17 cellular contexts compared by ENCODE assay signal in genomic region chr10:94125856-94126255, GRCh38.
A peak's percentile ranks its signal among the peaks of the same experiment; 100 is the strongest.
DNase-seq lines count a peak whose midpoint lies in the region; ATAC-seq, FAIRE-seq and TF ChIP-seq lines count a peak whose summit lies in the region.
"Had no signal": no experiment of that assay in that cellular context is flagged by ENCODE, and none has a peak within 500 bp of the region (broad histone marks: within the 10 kb centered on the region; RNA-seq: fewer than 3 reads in every experiment).

No MANE protein-coding gene starts in this region.

- H3K4me2 ChIP-seq in skeletal muscle satellite cell (ENCODE audit: low read length): peak overlapping the region; percentile 10

- H3K36me3 ChIP-seq in adipocyte (ENCODE audit: control insufficient read depth, insufficient read depth, low read length, severe bottlenecking) (no peaks in the 10 kb centered on the region), skeletal muscle satellite cell (ENCODE audit: insufficient read depth, low read length) (no peaks in the 10 kb centered on the region)
- H3K36me3 ChIP-seq: cardiac muscle cell, HAP-1, transverse colon had no signal

- H3K9me3 ChIP-seq in adipocyte (ENCODE audit: control insufficient read depth, low read length): no peaks in the 10 kb centered on the region
- no peaks in the 10 kb centered on the region for H3K9me3 ChIP-seq in skeletal muscle satellite cell (replicated peaks; ENCODE audit: low read length)
- H3K9me3 ChIP-seq: HAP-1, transverse colon had no signal

- no peak for TF ChIP-seq CTCF in fibroblast of pulmonary artery (IDR thresholded peaks at IDR 0.05; ENCODE audit: low read length, missing control alignments)

- H3K9ac ChIP-seq in adipocyte (ENCODE audit: low read length) (peak overlapping the region; percentile 32), skeletal muscle satellite cell (ENCODE audit: low read depth, low read length) (no peak overlapping the region)

- CTCF ChIA-PET in activated CD4-positive, alpha-beta T cell treated with anti-CD3 and anti-CD28 coated beads, Interleukin-2, amount 10 ng/mL, durations not matched to agents 7 days and 5 days (lab: Charles Lee): no interaction called here

- no peaks in the 10 kb centered on the region for H3K4me1 Mint-ChIP-seq in activated CD4-positive, alpha-beta T cell treated with anti-CD3 and anti-CD28 coated beads, Interleukin-2, amount 10 ng/mL, durations not matched to agents 7 days and 5 days
- H3K4me1 Mint-ChIP-seq: CD8-positive, alpha-beta memory T cell had no signal

- H3K27me3 Mint-ChIP-seq in activated CD4-positive, alpha-beta T cell treated with anti-CD3 and anti-CD28 coated beads, Interleukin-2, amount 10 ng/mL, durations not matched to agents 7 days and 5 days: peaks cover 2% of the 10 kb centered on the region

- no peak for FAIRE-seq in H54 (lab: Jason Lieb, UNC)

- H3K27me3 ChIP-seq in adipocyte (replicated peaks; ENCODE audit: control insufficient read depth, insufficient read depth, low read length) (no peaks in the 10 kb centered on the region), skeletal muscle satellite cell (ENCODE audit: control insufficient read depth, insufficient read depth, low read length) (no peaks in the 10 kb centered on the region)
- H3K27me3 ChIP-seq: cardiac muscle cell, transverse colon had no signal

- no peak overlapping the region for H3K4me3 Mint-ChIP-seq in activated CD4-positive, alpha-beta T cell treated with anti-CD3 and anti-CD28 coated beads, Interleukin-2, amount 10 ng/mL, durations not matched to agents 7 days and 5 days
- H3K4me3 Mint-ChIP-seq: activated CD8-positive, alpha-beta T cell treated with anti-CD3 and anti-CD28 coated beads, Interleukin-2, amount 10 ng/mL, durations not matched to agents 7 days and 5 days; CD8-positive, alpha-beta memory T cell had no signal

- H3K4me1 ChIP-seq in adipocyte (ENCODE audit: control insufficient read depth, insufficient read depth, low read length) (peaks cover 53% of the 10 kb centered on the region), skeletal muscle satellite cell (ENCODE audit: control insufficient read depth, insufficient read depth, low read length) (peaks cover 47% of the 10 kb centered on the region)
- H3K4me1 ChIP-seq: HAP-1 had no signal

- ATAC-seq in GM21447 (IDR thresholded peaks at IDR 0.05; ENCODE audit: unreplicated experiment) (no peak), GM18511 (IDR thresholded peaks at IDR 0.05; ENCODE audit: unreplicated experiment) (no peak)
- ATAC-seq: activated CD8-positive, alpha-beta T cell treated with anti-CD3 and anti-CD28 coated beads, Interleukin-2, amount 10 ng/mL, durations not matched to agents 7 days and 5 days had no signal

- DNase-seq in GM03348 (ENCODE audit: low spot score): peak; percentile 63
- DNase-seq in adipocyte (ENCODE audit: low read depth): peak; percentile 74
- DNase-seq in fibroblast of pulmonary artery (ENCODE audit: low read depth): peak; percentile 63
- DNase-seq in activated CD4-positive, alpha-beta T cell treated with anti-CD3 and anti-CD28 coated beads, Interleukin-2, amount 10 ng/mL, durations not matched to agents 7 days and 5 days: no peak
- no peak for DNase-seq in H54 (ENCODE audit: insufficient read length, low spot score)
- DNase-seq: activated CD8-positive, alpha-beta T cell treated with anti-CD3 and anti-CD28 coated beads, Interleukin-2, amount 10 ng/mL, durations not matched to agents 7 days and 5 days; activated gamma-delta T cell; CD8-positive, alpha-beta memory T cell; KG1; left cardiac atrium; NCI-H345; transverse colon had no signal

- no peaks in the 10 kb centered on the region for H3K9me3 Mint-ChIP-seq in activated CD4-positive, alpha-beta T cell treated with anti-CD3 and anti-CD28 coated beads, Interleukin-2, amount 10 ng/mL, durations not matched to agents 7 days and 5 days
- H3K9me3 Mint-ChIP-seq: CD8-positive, alpha-beta memory T cell had no signal

- POLR2A ChIA-PET in activated CD4-positive, alpha-beta T cell treated with anti-CD3 and anti-CD28 coated beads, Interleukin-2, amount 10 ng/mL, durations not matched to agents 7 days and 5 days (lab: Charles Lee): no interaction called here

- TF ChIP-seq POLR2A in H54 (IDR thresholded peaks at IDR 0.05; ENCODE audit: low read depth, low read length): no peak

- H3K36me3 Mint-ChIP-seq in activated CD4-positive, alpha-beta T cell treated with anti-CD3 and anti-CD28 coated beads, Interleukin-2, amount 10 ng/mL, durations not matched to agents 7 days and 5 days (ENCODE audit: low read depth): no peaks in the 10 kb centered on the region
- H3K36me3 Mint-ChIP-seq: CD8-positive, alpha-beta memory T cell had no signal

- H3K4me3 ChIP-seq in adipocyte (ENCODE audit: low read length) (no peak overlapping the region), fibroblast of pulmonary artery (replicated peaks; ENCODE audit: low read depth, low read length) (no peak overlapping the region), skeletal muscle satellite cell (ENCODE audit: low read length) (no peak overlapping the region)
- H3K4me3 ChIP-seq: cardiac muscle cell, HAP-1, transverse colon had no signal

- H3K27ac Mint-ChIP-seq in activated CD4-positive, alpha-beta T cell treated with anti-CD3 and anti-CD28 coated beads, Interleukin-2, amount 10 ng/mL, durations not matched to agents 7 days and 5 days: no peak overlapping the region
- H3K27ac Mint-ChIP-seq: activated CD8-positive, alpha-beta T cell treated with anti-CD3 and anti-CD28 coated beads, Interleukin-2, amount 10 ng/mL, durations not matched to agents 7 days and 5 days; CD8-positive, alpha-beta memory T cell had no signal

Comparison
In these comparisons a context has a peak if more than half of its experiments do, and no peak if none do; other contexts are left out.
1. DNase-seq: peak in GM03348 (single experiment), adipocyte (single experiment) and fibroblast of pulmonary artery (single experiment); none in activated CD4-positive, alpha-beta T cell treated with anti-CD3 and anti-CD28 coated beads, Interleukin-2, amount 10 ng/mL, durations not matched to agents 7 days and 5 days (single experiment) and H54 (single experiment).